In the genomic region with DNA sequence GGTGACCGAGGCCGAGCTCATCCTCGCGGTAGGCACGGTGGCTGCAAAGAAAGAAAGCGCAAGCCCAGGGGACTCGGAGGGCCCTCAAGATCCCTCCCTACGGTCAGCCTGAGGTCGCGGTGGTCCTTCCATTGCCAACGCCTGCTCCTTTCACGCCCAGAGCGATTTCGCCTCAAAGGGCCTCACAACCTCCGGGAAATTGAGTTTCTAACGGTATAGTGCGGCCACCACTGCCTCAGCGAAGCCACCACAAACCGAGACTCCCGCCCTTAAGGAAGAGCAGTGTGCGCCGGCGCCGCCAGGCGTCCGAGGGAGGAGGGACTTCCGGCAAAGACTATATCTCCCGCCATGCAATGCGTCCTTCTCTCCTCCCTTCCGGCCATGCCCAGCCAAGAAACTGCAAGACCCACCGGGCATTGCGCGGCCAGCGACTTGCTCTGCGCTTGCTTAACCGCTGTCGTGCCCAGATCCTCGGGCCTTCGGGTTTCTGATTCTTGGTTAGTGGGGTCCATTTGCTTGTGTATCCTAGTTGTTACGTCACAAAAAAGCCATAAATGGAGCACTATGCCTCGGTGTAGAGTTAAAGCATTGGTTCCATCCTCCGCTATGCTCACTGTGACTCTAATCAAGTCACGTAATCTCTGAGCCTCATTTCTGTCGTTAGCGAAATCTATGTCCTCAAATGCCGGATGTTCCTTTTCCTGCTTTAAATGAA, we compare ENCODE assay signal across 8 cellular contexts. TPM values are rescaled to one million over a fixed set of nuclear protein-coding genes. Genes with fewer than 3 reads are reported as not detected.
DNase-seq lines count a peak whose midpoint lies in the region; ATAC-seq and TF ChIP-seq lines count a peak whose summit lies in the region.

A gene with protein sequence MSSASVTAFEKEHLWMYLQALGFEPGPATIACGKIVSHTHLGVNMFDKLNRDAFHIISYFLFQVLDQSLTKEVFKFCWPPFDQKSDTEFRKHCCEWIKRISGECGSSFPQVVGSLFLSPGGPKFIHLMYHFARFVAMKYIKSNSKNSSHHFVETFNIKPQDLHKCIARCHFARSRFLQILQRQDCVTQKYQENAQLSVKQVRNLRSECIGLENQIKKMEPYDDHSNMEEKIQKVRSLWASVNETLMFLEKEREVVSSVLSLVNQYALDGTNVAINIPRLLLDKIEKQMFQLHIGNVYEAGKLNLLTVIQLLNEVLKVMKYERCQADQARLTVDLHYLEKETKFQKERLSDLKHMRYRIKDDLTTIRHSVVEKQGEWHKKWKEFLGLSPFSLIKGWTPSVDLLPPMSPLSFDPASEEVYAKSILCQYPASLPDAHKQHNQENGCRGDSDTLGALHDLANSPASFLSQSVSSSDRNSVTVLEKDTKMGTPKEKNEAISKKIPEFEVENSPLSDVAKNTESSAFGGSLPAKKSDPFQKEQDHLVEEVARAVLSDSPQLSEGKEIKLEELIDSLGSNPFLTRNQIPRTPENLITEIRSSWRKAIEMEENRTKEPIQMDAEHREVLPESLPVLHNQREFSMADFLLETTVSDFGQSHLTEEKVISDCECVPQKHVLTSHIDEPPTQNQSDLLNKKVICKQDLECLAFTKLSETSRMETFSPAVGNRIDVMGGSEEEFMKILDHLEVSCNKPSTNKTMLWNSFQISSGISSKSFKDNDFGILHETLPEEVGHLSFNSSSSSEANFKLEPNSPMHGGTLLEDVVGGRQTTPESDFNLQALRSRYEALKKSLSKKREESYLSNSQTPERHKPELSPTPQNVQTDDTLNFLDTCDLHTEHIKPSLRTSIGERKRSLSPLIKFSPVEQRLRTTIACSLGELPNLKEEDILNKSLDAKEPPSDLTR (minus strand): TSS at position 274 of the 715 bp plus-strand sequence. CDS start 253 bp downstream, at position 21.

- H3K9ac ChIP-seq in fibroblast of lung (ENCODE audit: insufficient read depth, low read length): peak within 1 kb of the TSS; percentile 57

- H3K27ac Mint-ChIP-seq in activated T-helper 2 cell treated with anti-CD3 and anti-CD28 coated beads, Interferon-gamma antibody, Interleukin-2, Interleukin-4, amounts not matched to agents 10 μg/mL and 5 μg/mL and 100 μg/mL, durations not matched to agents 14 hours and 24 hours and 36 hours: peak within 1 kb of the TSS; percentile 92
- peak within 1 kb of the TSS; percentile 88 to 99 (median 96) for H3K27ac Mint-ChIP-seq in naive thymus-derived CD4-positive, alpha-beta T cell
- peak within 1 kb of the TSS; percentile 95 for H3K27ac Mint-ChIP-seq in stimulated activated naive B cell treated with anti-CD40 and anti-IgM and Interleukin-4, amounts not matched to agents 10 μg/mL and 1 μg/mL and 100 μg/mL, for 72 hours

- peak within 1 kb of the TSS; percentile 93 for H3K4me3 Mint-ChIP-seq in activated T-helper 2 cell treated with anti-CD3 and anti-CD28 coated beads, Interferon-gamma antibody, Interleukin-2, Interleukin-4, amounts not matched to agents 10 μg/mL and 5 μg/mL and 100 μg/mL, durations not matched to agents 14 hours and 24 hours and 36 hours (ENCODE audit: low read depth)
- peak within 1 kb of the TSS; percentile 90 to 98 (median 94) for H3K4me3 Mint-ChIP-seq in naive thymus-derived CD4-positive, alpha-beta T cell
- H3K4me3 Mint-ChIP-seq in stimulated activated naive B cell treated with anti-CD40 and anti-IgM and Interleukin-4, amounts not matched to agents 10 μg/mL and 1 μg/mL and 100 μg/mL, for 72 hours: peak within 1 kb of the TSS; percentile 91 to 92

- H3K4me1 ChIP-seq in RWPE2 (ENCODE audit: insufficient read depth, poor library complexity, severe bottlenecking) (peaks cover 5% of the 10 kb centered on the region), fibroblast of lung (ENCODE audit: control insufficient read depth, extremely low read depth, insufficient read depth, low read length) (no peaks in the 10 kb centered on the region)
- H3K4me1 ChIP-seq in naive thymus-derived CD4-positive, alpha-beta T cell (ENCODE audit: control insufficient read depth in 2 of 2, insufficient read depth in 2 of 2, low read length in 2 of 2): peaks cover 4 to 9% of the 10 kb centered on the region in 2 donors

- H3K4me1 Mint-ChIP-seq in activated T-helper 2 cell treated with anti-CD3 and anti-CD28 coated beads, Interferon-gamma antibody, Interleukin-2, Interleukin-4, amounts not matched to agents 10 μg/mL and 5 μg/mL and 100 μg/mL, durations not matched to agents 14 hours and 24 hours and 36 hours (ENCODE audit: low read depth): peaks cover 18% of the 10 kb centered on the region
- peaks cover 13 to 43% (median 25%) of the 10 kb centered on the region in 7 donors for H3K4me1 Mint-ChIP-seq in naive thymus-derived CD4-positive, alpha-beta T cell
- H3K4me1 Mint-ChIP-seq in stimulated activated naive B cell treated with anti-CD40 and anti-IgM and Interleukin-4, amounts not matched to agents 10 μg/mL and 1 μg/mL and 100 μg/mL, for 72 hours: peaks cover 10 to 13% of the 10 kb centered on the region in 2 donors

- POLR2A ChIA-PET in naive thymus-derived CD4-positive, alpha-beta T cell (lab: Charles Lee): interaction anchor here (1.0 to 3.3 kb wide), 5 partner anchors 14 to 54 kb away, joined by 3 to 14 read pairs (median 5); a partner anchor contains a TSS

- H2AFZ ChIP-seq in fibroblast of lung (ENCODE audit: low read length): peak within 1 kb of the TSS; percentile 97

- TF ChIP-seq CTCF in RWPE2 (IDR thresholded peaks at IDR 0.05; ENCODE audit: poor library complexity, severe bottlenecking) (peak; percentile 13), fibroblast of lung (conservative IDR thresholded peaks at IDR 0.05 in 1 of 2, IDR thresholded peaks at IDR 0.05 in 1 of 2; ENCODE audit: low read depth in 1 of 2, low read length in 2 of 2) (peak; percentile 29 to 59)

- CTCF ChIA-PET in naive thymus-derived CD4-positive, alpha-beta T cell (lab: Charles Lee): no interaction called here

- H3K27me3 Mint-ChIP-seq in activated T-helper 2 cell treated with anti-CD3 and anti-CD28 coated beads, Interferon-gamma antibody, Interleukin-2, Interleukin-4, amounts not matched to agents 10 μg/mL and 5 μg/mL and 100 μg/mL, durations not matched to agents 14 hours and 24 hours and 36 hours (ENCODE audit: low read depth): no peaks in the 10 kb centered on the region
- H3K27me3 Mint-ChIP-seq in naive thymus-derived CD4-positive, alpha-beta T cell: no peaks in the 10 kb centered on the region
- no peaks in the 10 kb centered on the region for H3K27me3 Mint-ChIP-seq in stimulated activated naive B cell treated with anti-CD40 and anti-IgM and Interleukin-4, amounts not matched to agents 10 μg/mL and 1 μg/mL and 100 μg/mL, for 72 hours

- no peaks in the 10 kb centered on the region for H3K9me3 ChIP-seq in RWPE2 (ENCODE audit: severe bottlenecking)
- H3K9me3 ChIP-seq in fibroblast of lung (ENCODE audit: control insufficient read depth, insufficient read depth, low read depth, low read length): no peaks in the 10 kb centered on the region
- no peaks in the 10 kb centered on the region for H3K9me3 ChIP-seq in naive thymus-derived CD4-positive, alpha-beta T cell (ENCODE audit: control insufficient read depth in 2 of 3, low read length in 3 of 3)

- H3K4me2 ChIP-seq in fibroblast of lung (ENCODE audit: extremely low read depth, insufficient read depth, low read length): peak within 1 kb of the TSS; percentile 87

- H3K4me3 ChIP-seq in RWPE2 (ENCODE audit: severe bottlenecking): peak within 1 kb of the TSS; percentile 63
- peak within 1 kb of the TSS; percentile 58 to 94 (median 74) for H3K4me3 ChIP-seq in fibroblast of lung (replicated peaks in 1 of 4; ENCODE audit: control extremely low read depth in 1 of 4, insufficient read depth in 1 of 4, low read depth in 3 of 4, low read length in 4 of 4)
- peak within 1 kb of the TSS; percentile 62 for H3K4me3 ChIP-seq in naive thymus-derived CD4-positive, alpha-beta T cell (ENCODE audit: low read length)

- intact Hi-C loops in activated T-helper 2 cell treated with anti-CD3 and anti-CD28 coated beads, Interferon-gamma antibody, Interleukin-2, Interleukin-4, amounts not matched to agents 10 μg/mL and 5 μg/mL and 100 μg/mL, durations not matched to agents 14 hours and 24 hours and 36 hours (cut with micrococcal nuclease): loop anchor here (1.0 to 5.0 kb wide), 8 partner anchors 25 to 355 kb away; a partner anchor contains a TSS
- intact Hi-C loops in naive thymus-derived CD4-positive, alpha-beta T cell (cut with micrococcal nuclease): loop anchor here (1.0 to 5.0 kb wide), 13 partner anchors 18 to 1582 kb away; a partner anchor contains a TSS

- H3K36me3 Mint-ChIP-seq in activated T-helper 2 cell treated with anti-CD3 and anti-CD28 coated beads, Interferon-gamma antibody, Interleukin-2, Interleukin-4, amounts not matched to agents 10 μg/mL and 5 μg/mL and 100 μg/mL, durations not matched to agents 14 hours and 24 hours and 36 hours (ENCODE audit: low read depth): peaks cover 20% of the 10 kb centered on the region
- H3K36me3 Mint-ChIP-seq in naive thymus-derived CD4-positive, alpha-beta T cell: peaks cover 0 to 9% (median 4%) of the 10 kb centered on the region in 5 donors
- H3K36me3 Mint-ChIP-seq in stimulated activated naive B cell treated with anti-CD40 and anti-IgM and Interleukin-4, amounts not matched to agents 10 μg/mL and 1 μg/mL and 100 μg/mL, for 72 hours: peaks cover 6 to 13% of the 10 kb centered on the region in 2 donors

- H3K79me2 ChIP-seq in fibroblast of lung (ENCODE audit: control insufficient read depth, insufficient read depth, low read length): peaks cover 33% of the 10 kb centered on the region

- DNase-seq in ELR (ENCODE audit: low read depth): peak; percentile 98
- peak; percentile 96 for DNase-seq in H4 (ENCODE audit: low spot score)
- DNase-seq in LoVo (ENCODE audit: low spot score): peak; percentile 94
- peak; percentile 96 for DNase-seq in RWPE2 (ENCODE audit: low spot score)
- DNase-seq in activated T-helper 2 cell treated with anti-CD3 and anti-CD28 coated beads, Interferon-gamma antibody, Interleukin-2, Interleukin-4, amounts not matched to agents 10 μg/mL and 5 μg/mL and 100 μg/mL, durations not matched to agents 14 hours and 24 hours and 36 hours (ENCODE audit: low spot score): peak; percentile 94
- peak; percentile 97 to 98 for DNase-seq in fibroblast of lung (ENCODE audit: low read depth in 2 of 2)
- DNase-seq in naive thymus-derived CD4-positive, alpha-beta T cell: peak; percentile 79 to 97 (median 95)
- DNase-seq in stimulated activated naive B cell treated with anti-CD40 and anti-IgM and Interleukin-4, amounts not matched to agents 10 μg/mL and 1 μg/mL and 100 μg/mL, for 72 hours: peak; percentile 96

- no peaks in the 10 kb centered on the region for H3K27me3 ChIP-seq in RWPE2 (ENCODE audit: insufficient read depth, poor library complexity, severe bottlenecking)
- no peaks in the 10 kb centered on the region for H3K27me3 ChIP-seq in fibroblast of lung (ENCODE audit: control insufficient read depth, insufficient read depth, low read length)
- no peaks in the 10 kb centered on the region for H3K27me3 ChIP-seq in naive thymus-derived CD4-positive, alpha-beta T cell (ENCODE audit: control insufficient read depth in 2 of 2, insufficient read depth in 2 of 2, low read length in 2 of 2)

- peak within 1 kb of the TSS; percentile 64 for H3K27ac ChIP-seq in RWPE2 (ENCODE audit: poor library complexity, severe bottlenecking)
- peak within 1 kb of the TSS; percentile 78 for H3K27ac ChIP-seq in fibroblast of lung (ENCODE audit: insufficient read depth, low read length)
- H3K27ac ChIP-seq in naive thymus-derived CD4-positive, alpha-beta T cell (ENCODE audit: low read depth, low read length): peak within 1 kb of the TSS; percentile 86

- H4K20me1 ChIP-seq in fibroblast of lung (ENCODE audit: control insufficient read depth, extremely low read depth, insufficient read depth, low read length): no peaks in the 10 kb centered on the region

- ATAC-seq in RWPE2 (ENCODE audit: low read depth): peak; percentile 96
- peak; percentile 98 for ATAC-seq in naive thymus-derived CD4-positive, alpha-beta T cell
- ATAC-seq in stimulated activated naive B cell treated with anti-CD40 and anti-IgM and Interleukin-4, amounts not matched to agents 10 μg/mL and 1 μg/mL and 100 μg/mL, for 72 hours (replicated peaks): peak; percentile 98 to 99

- H3K36me3 ChIP-seq in RWPE2 (ENCODE audit: low read depth) (peaks cover 23% of the 10 kb centered on the region), fibroblast of lung (ENCODE audit: control insufficient read depth, insufficient read depth, low read length) (no peaks in the 10 kb centered on the region)
- H3K36me3 ChIP-seq in naive thymus-derived CD4-positive, alpha-beta T cell (ENCODE audit: control insufficient read depth in 2 of 3, insufficient read depth in 3 of 3, low read length in 3 of 3): peaks cover 0 to 5% (median 0%) of the 10 kb centered on the region in 3 experiments

- no peaks in the 10 kb centered on the region for H3K9me3 Mint-ChIP-seq in activated T-helper 2 cell treated with anti-CD3 and anti-CD28 coated beads, Interferon-gamma antibody, Interleukin-2, Interleukin-4, amounts not matched to agents 10 μg/mL and 5 μg/mL and 100 μg/mL, durations not matched to agents 14 hours and 24 hours and 36 hours
- H3K9me3 Mint-ChIP-seq in naive thymus-derived CD4-positive, alpha-beta T cell: peaks cover 0 to 4% (median 0%) of the 10 kb centered on the region in 11 donors
- no peaks in the 10 kb centered on the region for H3K9me3 Mint-ChIP-seq in stimulated activated naive B cell treated with anti-CD40 and anti-IgM and Interleukin-4, amounts not matched to agents 10 μg/mL and 1 μg/mL and 100 μg/mL, for 72 hours

RNA-seq across cellular contexts. Expression of the gene that starts here (rescaled TPM):
- 16.5 and 17.3 TPM in 2 replicates for total RNA-seq in H4 (2014; rRNA removed; shearing (Covaris generic))
- 28.3 and 31.6 TPM in 2 replicates for total RNA-seq in activated T-helper 2 cell treated with anti-CD3 and anti-CD28 coated beads, Interferon-gamma antibody, Interleukin-2, Interleukin-4, amounts not matched to agents 10 μg/mL and 5 μg/mL and 100 μg/mL, durations not matched to agents 14 hours and 24 hours and 36 hours
- 11.6 and 15.4 TPM in 2 replicates for total RNA-seq in fibroblast of lung
- polyA plus RNA-seq in fibroblast of lung: 9.6 and 12.1 TPM in 2 replicates
- polyA plus RNA-seq in fibroblast of lung (2012): 6.7 and 9.0 TPM in 2 replicates
- 1.2 and 1.7 TPM in 2 replicates for polyA minus RNA-seq in fibroblast of lung (ENCODE audit: low replicate concordance)
- 10 to 100 TPM; 11.4 to 25.4 (median 19.6) TPM for total RNA-seq in naive thymus-derived CD4-positive, alpha-beta T cell
- polyA plus RNA-seq in naive thymus-derived CD4-positive, alpha-beta T cell: 1 to 10 TPM; 5.1 to 5.5 TPM

Comparison
In these comparisons a context has a peak if more than half of its experiments do, and no peak if none do; other contexts are left out.
1. Peak in every context shown above with its lines: DNase-seq, ATAC-seq, H3K4me3 ChIP-seq and H3K27ac ChIP-seq.